In the genomic region with DNA sequence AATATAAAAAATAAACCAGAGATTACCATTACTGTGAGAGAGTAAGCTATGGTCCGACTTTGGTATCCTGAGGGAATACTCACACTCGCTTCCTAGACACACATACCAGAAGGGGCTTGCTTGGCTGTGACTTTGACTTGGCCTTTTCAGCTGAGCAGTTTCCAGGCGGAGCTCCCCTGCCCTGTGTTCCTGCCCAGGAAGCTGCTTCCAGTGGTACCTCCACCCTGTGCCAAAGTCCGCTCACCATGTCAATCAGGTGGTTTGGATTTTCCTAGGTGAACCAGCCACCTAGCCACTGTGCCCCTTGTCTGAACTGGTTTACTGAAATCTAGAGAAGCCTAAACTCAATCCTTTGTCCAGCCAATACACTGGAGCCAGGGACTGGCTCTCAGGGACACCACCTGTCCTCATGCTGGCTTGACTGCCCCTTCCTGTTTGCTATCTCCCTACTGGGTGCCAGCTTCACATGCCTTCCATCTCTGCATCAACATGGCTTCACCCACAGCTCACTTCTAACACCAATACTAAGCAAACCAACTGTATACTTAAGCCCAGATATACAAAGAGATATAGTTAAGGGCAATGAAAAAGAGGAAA, we compare ENCODE assay signal across 16 cellular contexts. TPM values are rescaled to one million over a fixed set of nuclear protein-coding genes. Genes with fewer than 3 reads are reported as not detected.
DNase-seq lines count a peak whose midpoint lies in the region; ATAC-seq, FAIRE-seq and TF ChIP-seq lines count a peak whose summit lies in the region.
"Had no signal": no experiment of that assay in that cellular context is flagged by ENCODE, and none has a peak within 500 bp of the region (broad histone marks: within the 10 kb centered on the region; RNA-seq: fewer than 3 reads in every experiment).

No MANE protein-coding gene starts in this region.

- H3K27ac Mint-ChIP-seq in activated naive CD4-positive, alpha-beta T cell treated with anti-CD3 and anti-CD28 coated beads, Interleukin-2, amount 50 U/mL, for 72 hours = peak overlapping the region; percentile 24 to 52
- peak overlapping the region; percentile 49 for H3K27ac Mint-ChIP-seq in endothelial cell (ENCODE audit: unreplicated experiment)

- peaks cover 21% of the 10 kb centered on the region for H3K4me1 Mint-ChIP-seq in endothelial cell (ENCODE audit: unreplicated experiment)

- ATAC-seq in activated naive CD4-positive, alpha-beta T cell treated with anti-CD3 and anti-CD28 coated beads, Interleukin-2, amount 50 U/mL, for 72 hours = no peak
- ATAC-seq in GM21526 (IDR thresholded peaks at IDR 0.05; ENCODE audit: low FRiP score, unreplicated experiment) = no peak
- no peak for ATAC-seq in GM21528 (IDR thresholded peaks at IDR 0.05; ENCODE audit: low FRiP score, unreplicated experiment)
- ATAC-seq: PC-3 had no signal

- no peak for DNase-seq in activated naive CD4-positive, alpha-beta T cell treated with anti-CD3 and anti-CD28 coated beads, Interleukin-2, amount 50 U/mL, for 72 hours (ENCODE audit: low spot score in 2 of 2)
- DNase-seq in activated naive CD4-positive, alpha-beta T cell (lab: John Stamatoyannopoulos, UW) = no peak
- DNase-seq in endothelial cell (ENCODE audit: low spot score) (no peak), urothelium cell line (ENCODE audit: low spot score) (no peak), superior temporal gyrus (ENCODE audit: extremely low spot score) (no peak)
- DNase-seq: activated CD4-positive, alpha-beta T cell treated with anti-CD3 and anti-CD28 coated beads, Interleukin-2, amount 10 ng/mL, durations not matched to agents 24 days and 14 days; activated naive CD8-positive, alpha-beta T cell treated with anti-CD3 and anti-CD28 coated beads, Interleukin-2, amount 10 ng/mL, durations not matched to agents 7 days and 5 days; DMS79 treated with DMSO at 0.1 percent for 48 hours; GM23248; PC-3; SW 1271 had no signal

- H3K4me3 Mint-ChIP-seq in endothelial cell (ENCODE audit: unreplicated experiment) = peak overlapping the region; percentile 12
- H3K4me3 Mint-ChIP-seq: activated CD4-positive, alpha-beta T cell treated with anti-CD3 and anti-CD28 coated beads, Interleukin-2, amount 10 ng/mL, durations not matched to agents 24 days and 14 days; activated naive CD8-positive, alpha-beta T cell treated with anti-CD3 and anti-CD28 coated beads, Interleukin-2, amount 10 ng/mL, durations not matched to agents 7 days and 5 days had no signal

- TF ChIP-seq CTCF in endothelial cell (IDR thresholded peaks at IDR 0.05; ENCODE audit: unreplicated experiment) = no peak

- peaks cover 23 to 31% of the 10 kb centered on the region in 2 donors for H3K4me1 ChIP-seq in muscle layer of duodenum (ENCODE audit: control insufficient read depth in 1 of 2, insufficient read depth in 2 of 2, low read length in 2 of 2)

- no peak overlapping the region for H3K4me3 ChIP-seq in muscle layer of duodenum (ENCODE audit: low read depth in 1 of 2, low read length in 2 of 2)
- H3K4me3 ChIP-seq: GM12878, GM23248 had no signal

- H3K27ac ChIP-seq in muscle layer of duodenum (ENCODE audit: low read length) = peak overlapping the region; percentile 45
- H3K27ac ChIP-seq: GM23248 had no signal

- no peaks in the 10 kb centered on the region for H3K27me3 ChIP-seq in muscle layer of duodenum (ENCODE audit: low read depth, low read length)

- FAIRE-seq in urothelium cell line (lab: Jason Lieb, UNC) = peak; percentile 72
- FAIRE-seq: GM12878, GM19239 had no signal

- H3K9me3 ChIP-seq in muscle layer of duodenum (ENCODE audit: control insufficient read depth in 1 of 2, low read length in 2 of 2) = no peaks in the 10 kb centered on the region

- H3K36me3 Mint-ChIP-seq in activated naive CD4-positive, alpha-beta T cell treated with anti-CD3 and anti-CD28 coated beads, Interleukin-2, amount 50 U/mL, for 72 hours = peaks cover 0 to 23% of the 10 kb centered on the region in 2 donors
- H3K36me3 Mint-ChIP-seq in endothelial cell (ENCODE audit: low read depth, unreplicated experiment) = peaks cover 34% of the 10 kb centered on the region

- H3K9me3 Mint-ChIP-seq in activated naive CD4-positive, alpha-beta T cell treated with anti-CD3 and anti-CD28 coated beads, Interleukin-2, amount 50 U/mL, for 72 hours = no peaks in the 10 kb centered on the region
- no peaks in the 10 kb centered on the region for H3K9me3 Mint-ChIP-seq in endothelial cell (ENCODE audit: unreplicated experiment)
- H3K9me3 Mint-ChIP-seq: activated CD4-positive, alpha-beta T cell treated with anti-CD3 and anti-CD28 coated beads, Interleukin-2, amount 10 ng/mL, durations not matched to agents 24 days and 14 days; activated naive CD8-positive, alpha-beta T cell treated with anti-CD3 and anti-CD28 coated beads, Interleukin-2, amount 10 ng/mL, durations not matched to agents 7 days and 5 days had no signal

- peaks cover 27 to 37% of the 10 kb centered on the region in 2 donors for H3K36me3 ChIP-seq in muscle layer of duodenum (ENCODE audit: control insufficient read depth in 1 of 2, insufficient read depth in 2 of 2, low read length in 2 of 2)

- H3K27me3 Mint-ChIP-seq in endothelial cell (ENCODE audit: unreplicated experiment) = no peaks in the 10 kb centered on the region
- H3K27me3 Mint-ChIP-seq: activated CD4-positive, alpha-beta T cell treated with anti-CD3 and anti-CD28 coated beads, Interleukin-2, amount 10 ng/mL, durations not matched to agents 24 days and 14 days; activated naive CD8-positive, alpha-beta T cell treated with anti-CD3 and anti-CD28 coated beads, Interleukin-2, amount 10 ng/mL, durations not matched to agents 7 days and 5 days had no signal

RNA-seq across cellular contexts. Expression of a gene that starts 28.6 kb away (rescaled TPM):
- total RNA-seq in activated naive CD4-positive, alpha-beta T cell treated with anti-CD3 and anti-CD28 coated beads, Interleukin-2, amount 50 U/mL, for 72 hours = 100 to 1,000 TPM in 1 of 2 donors, 10 to 100 TPM in 1; 84.2 to 107 TPM
- total RNA-seq in endothelial cell (ENCODE audit: unreplicated experiment) = 76.1 TPM
